Comparison of ENCODE assay signal across 37 cellular contexts in genomic region chr5:56115589-56115988, GRCh38.
"Had no signal": no experiment of that assay in that cellular context is flagged by ENCODE, and none has a peak within 500 bp of the region (broad histone marks: within the 10 kb centered on the region; RNA-seq: fewer than 3 reads in every experiment).

No MANE protein-coding gene starts in this region.

- H3K27ac ChIP-seq: KMS-11 had no signal

- DNase-seq: Karpas-422, Kasumi-1, MG63, MM.1S, MV-4-11, NCI-H1048, NCI-H1092, NCI-H1092 treated with DMSO at 0.1 percent for 48 hours, NCI-H1105, NCI-H1105 treated with DMSO at 0.1 percent for 48 hours, NCI-H1417, NCI-H1417 treated with DMSO at 0.1 percent for 48 hours, NCI-H1436, NCI-H1436 treated with DMSO at 0.1 percent for 48 hours, NCI-H146, NCI-H1694, NCI-H1694 treated with DMSO at 0.1 percent for 48 hours, NCI-H187, NCI-H187 treated with DMSO at 0.1 percent for 48 hours, NCI-H1930, NCI-H2029, NCI-H2029 treated with DMSO at 0.1 percent for 48 hours, NCI-H2081, NCI-H2081 treated with DMSO at 0.1 percent for 48 hours, NCI-H2107, NCI-H2171, NCI-H2171 treated with DMSO at 0.1 percent for 48 hours, NCI-H2227 treated with DMSO at 0.1 percent for 48 hours, NCI-H226, NCI-H345, NCI-H446, NCI-H446 treated with DMSO at 0.1 percent for 48 hours, NCI-H510A, NCI-H510A treated with DMSO at 0.1 percent for 48 hours, NCI-H524, NCI-H524 treated with DMSO at 0.1 percent for 48 hours had no signal

- H3K9me3 ChIP-seq: MG63 had no signal

- H3K27me3 ChIP-seq: MG63 had no signal

- H3K36me3 ChIP-seq: MG63 had no signal

- H3K4me3 ChIP-seq: MG63 had no signal
